In the genomic region with DNA sequence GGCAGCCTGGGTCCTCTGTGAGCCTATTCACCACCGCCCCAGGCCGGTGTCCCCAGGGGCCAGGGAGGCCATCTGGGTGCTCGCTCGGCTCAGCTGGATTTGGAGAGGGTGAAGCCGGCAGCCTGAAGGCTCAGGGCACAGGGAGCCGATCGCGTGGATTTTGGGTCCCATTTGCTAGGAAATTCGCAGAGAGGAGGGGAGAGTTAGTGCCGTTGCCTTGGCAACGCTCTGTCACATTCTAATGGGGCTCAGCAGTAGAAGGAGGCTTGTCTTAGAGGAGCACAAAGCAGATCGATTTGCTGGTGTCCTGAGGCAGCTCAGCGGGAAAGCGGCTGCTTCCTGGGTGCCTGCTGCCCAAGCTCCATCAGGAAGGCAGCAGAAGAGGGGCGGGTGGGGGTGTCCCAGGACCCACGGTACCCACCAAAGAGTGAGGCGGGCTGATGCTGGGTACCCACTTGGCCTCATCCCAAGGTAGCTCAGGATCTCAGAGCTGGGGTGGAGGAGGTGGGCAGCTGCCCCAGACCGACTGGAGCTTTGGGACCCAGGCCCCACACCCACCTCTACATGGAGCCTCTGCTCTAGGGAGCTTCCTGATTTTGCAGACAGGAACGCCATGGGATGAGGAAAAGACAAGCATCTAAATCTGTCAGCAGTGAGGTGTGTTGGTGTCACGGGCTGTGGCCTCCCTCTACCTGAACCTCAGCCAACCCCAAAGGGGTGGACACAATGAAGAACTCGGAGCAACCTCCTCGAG, we compare ENCODE assay signal across 19 cellular contexts. TPM values are rescaled to one million over a fixed set of nuclear protein-coding genes. Genes with fewer than 3 reads are reported as not detected.
A peak's percentile ranks its signal among the peaks of the same experiment; 100 is the strongest.
DNase-seq lines count a peak whose midpoint lies in the region; ATAC-seq and TF ChIP-seq lines count a peak whose summit lies in the region.
"Had no signal": no experiment of that assay in that cellular context is flagged by ENCODE, and none has a peak within 500 bp of the region (broad histone marks: within the 10 kb centered on the region; RNA-seq: fewer than 3 reads in every experiment).

No MANE protein-coding gene starts in this region.

- H3K27ac Mint-ChIP-seq in GM23338: no peak overlapping the region
- H3K27ac Mint-ChIP-seq in osteocyte (ENCODE audit: unreplicated experiment): no peak overlapping the region
- H3K27ac Mint-ChIP-seq: activated naive CD8-positive, alpha-beta T cell treated with anti-CD3 and anti-CD28 coated beads, Interleukin-2, amount 50 U/mL, for 24 hours; CD4-positive, alpha-beta memory T cell; naive B cell had no signal

- peaks cover 4% of the 10 kb centered on the region; the same call in 1 of the 2 replicates for H3K27me3 ChIP-seq in GM23338 (ENCODE audit: insufficient read depth)

- H4K20me1 ChIP-seq in GM23338 (replicated peaks; ENCODE audit: insufficient read depth): no peaks in the 10 kb centered on the region

- no peaks in the 10 kb centered on the region for H3K79me2 ChIP-seq in GM23338 (replicated peaks; ENCODE audit: insufficient read depth)

- H3K27me3 Mint-ChIP-seq in GM23338 (ENCODE audit: insufficient read depth, low read depth, poor library complexity) (peaks cover 21% of the 10 kb centered on the region), osteocyte (ENCODE audit: unreplicated experiment) (peaks cover 5% of the 10 kb centered on the region)

- peaks cover 12% of the 10 kb centered on the region for H3K9me3 Mint-ChIP-seq in GM23338
- H3K9me3 Mint-ChIP-seq in osteocyte (ENCODE audit: unreplicated experiment): no peaks in the 10 kb centered on the region

- H3K4me3 Mint-ChIP-seq in GM23338 (no peak overlapping the region), osteocyte (ENCODE audit: unreplicated experiment) (no peak overlapping the region)
- H3K4me3 Mint-ChIP-seq: activated naive CD8-positive, alpha-beta T cell treated with anti-CD3 and anti-CD28 coated beads, Interleukin-2, amount 50 U/mL, for 24 hours; CD4-positive, alpha-beta memory T cell had no signal

- H2AFZ ChIP-seq in GM23338: no peak overlapping the region

- H3K4me3 ChIP-seq in GM23338 (no peak overlapping the region), coronary artery (no peak overlapping the region)
- H3K4me3 ChIP-seq: cardiac muscle cell, thyroid gland had no signal

- H3K9me2 ChIP-seq in GM23338 (ENCODE audit: insufficient read depth): no peaks in the 10 kb centered on the region

- DNase-seq in NCI-H1092 treated with DMSO at 0.1 percent for 48 hours (lab: John Stamatoyannopoulos, UW) (peak; percentile 32), NCI-H1092 (lab: John Stamatoyannopoulos, UW) (no peak), GM23338 (ENCODE audit: low spot score) (peak; percentile 48), coronary artery (ENCODE audit: low spot score) (peak; percentile 62), osteocyte (ENCODE audit: extremely low spot score, unreplicated experiment) (peak; percentile 84)
- DNase-seq: activated CD4-positive, alpha-beta T cell treated with anti-CD3 and anti-CD28 coated beads for 4 hours; activated naive CD8-positive, alpha-beta T cell treated with anti-CD3 and anti-CD28 coated beads, Interleukin-2, amount 50 U/mL, for 24 hours; activated T-cell treated with anti-CD3 and anti-CD28 coated beads for 4 hours; CD4-positive, alpha-beta memory T cell; naive B cell; NCI-H2081; SHP77 treated with DMSO at 0.1 percent for 48 hours; stimulated activated CD4-positive, alpha-beta T cell treated with anti-CD3 and anti-CD28 coated beads, Interleukin-4, amount 100 ng/mL, for 24 hours; thyroid gland had no signal

- TF ChIP-seq CTCF in GM23338 (conservative IDR thresholded peaks at IDR 0.05; ENCODE audit: low read depth in 2 of 2) (no peak), coronary artery (IDR thresholded peaks at IDR 0.05) (no peak), osteocyte (IDR thresholded peaks at IDR 0.05) (no peak)

- H3K4me2 ChIP-seq in GM23338: no peak overlapping the region

- no peak overlapping the region for H3K27ac ChIP-seq in GM23338 (ENCODE audit: low read depth)
- H3K27ac ChIP-seq in coronary artery: no peak overlapping the region
- H3K27ac ChIP-seq: cardiac muscle cell, thyroid gland had no signal

- no peaks in the 10 kb centered on the region for H3F3A ChIP-seq in GM23338 (replicated peaks; ENCODE audit: low read depth)

- no peaks in the 10 kb centered on the region for H3K36me3 Mint-ChIP-seq in GM23338 (ENCODE audit: low read depth)
- H3K36me3 Mint-ChIP-seq in osteocyte (ENCODE audit: unreplicated experiment): no peaks in the 10 kb centered on the region
- H3K36me3 Mint-ChIP-seq: CD4-positive, alpha-beta memory T cell had no signal

- ATAC-seq in GM23338 (peak; percentile 64), HG03378 (IDR thresholded peaks at IDR 0.05; ENCODE audit: unreplicated experiment) (no peak), GM19455 (IDR thresholded peaks at IDR 0.05; ENCODE audit: unreplicated experiment) (no peak), HG03432 (IDR thresholded peaks at IDR 0.05; ENCODE audit: unreplicated experiment) (no peak)
- ATAC-seq: activated naive CD8-positive, alpha-beta T cell treated with anti-CD3 and anti-CD28 coated beads, Interleukin-2, amount 50 U/mL, for 24 hours had no signal

- peaks cover 2% of the 10 kb centered on the region; the same call in 1 of the 2 replicates for H3K4me1 ChIP-seq in GM23338 (ENCODE audit: insufficient read depth)

- H3K36me3 ChIP-seq in GM23338 (ENCODE audit: insufficient read depth): no peaks in the 10 kb centered on the region
- H3K36me3 ChIP-seq: cardiac muscle cell, thyroid gland had no signal

- H3K4me1 Mint-ChIP-seq in GM23338: peaks cover 10% of the 10 kb centered on the region
- peaks cover 4% of the 10 kb centered on the region for H3K4me1 Mint-ChIP-seq in osteocyte (ENCODE audit: unreplicated experiment)
- H3K4me1 Mint-ChIP-seq: activated naive CD8-positive, alpha-beta T cell treated with anti-CD3 and anti-CD28 coated beads, Interleukin-2, amount 50 U/mL, for 24 hours had no signal

TF ChIP-seq in GM23338, 12 proteins besides CTCF, POLR2A, EP300 and RAD21 (continues in another document):
- TF ChIP-seq, protein P1, sequence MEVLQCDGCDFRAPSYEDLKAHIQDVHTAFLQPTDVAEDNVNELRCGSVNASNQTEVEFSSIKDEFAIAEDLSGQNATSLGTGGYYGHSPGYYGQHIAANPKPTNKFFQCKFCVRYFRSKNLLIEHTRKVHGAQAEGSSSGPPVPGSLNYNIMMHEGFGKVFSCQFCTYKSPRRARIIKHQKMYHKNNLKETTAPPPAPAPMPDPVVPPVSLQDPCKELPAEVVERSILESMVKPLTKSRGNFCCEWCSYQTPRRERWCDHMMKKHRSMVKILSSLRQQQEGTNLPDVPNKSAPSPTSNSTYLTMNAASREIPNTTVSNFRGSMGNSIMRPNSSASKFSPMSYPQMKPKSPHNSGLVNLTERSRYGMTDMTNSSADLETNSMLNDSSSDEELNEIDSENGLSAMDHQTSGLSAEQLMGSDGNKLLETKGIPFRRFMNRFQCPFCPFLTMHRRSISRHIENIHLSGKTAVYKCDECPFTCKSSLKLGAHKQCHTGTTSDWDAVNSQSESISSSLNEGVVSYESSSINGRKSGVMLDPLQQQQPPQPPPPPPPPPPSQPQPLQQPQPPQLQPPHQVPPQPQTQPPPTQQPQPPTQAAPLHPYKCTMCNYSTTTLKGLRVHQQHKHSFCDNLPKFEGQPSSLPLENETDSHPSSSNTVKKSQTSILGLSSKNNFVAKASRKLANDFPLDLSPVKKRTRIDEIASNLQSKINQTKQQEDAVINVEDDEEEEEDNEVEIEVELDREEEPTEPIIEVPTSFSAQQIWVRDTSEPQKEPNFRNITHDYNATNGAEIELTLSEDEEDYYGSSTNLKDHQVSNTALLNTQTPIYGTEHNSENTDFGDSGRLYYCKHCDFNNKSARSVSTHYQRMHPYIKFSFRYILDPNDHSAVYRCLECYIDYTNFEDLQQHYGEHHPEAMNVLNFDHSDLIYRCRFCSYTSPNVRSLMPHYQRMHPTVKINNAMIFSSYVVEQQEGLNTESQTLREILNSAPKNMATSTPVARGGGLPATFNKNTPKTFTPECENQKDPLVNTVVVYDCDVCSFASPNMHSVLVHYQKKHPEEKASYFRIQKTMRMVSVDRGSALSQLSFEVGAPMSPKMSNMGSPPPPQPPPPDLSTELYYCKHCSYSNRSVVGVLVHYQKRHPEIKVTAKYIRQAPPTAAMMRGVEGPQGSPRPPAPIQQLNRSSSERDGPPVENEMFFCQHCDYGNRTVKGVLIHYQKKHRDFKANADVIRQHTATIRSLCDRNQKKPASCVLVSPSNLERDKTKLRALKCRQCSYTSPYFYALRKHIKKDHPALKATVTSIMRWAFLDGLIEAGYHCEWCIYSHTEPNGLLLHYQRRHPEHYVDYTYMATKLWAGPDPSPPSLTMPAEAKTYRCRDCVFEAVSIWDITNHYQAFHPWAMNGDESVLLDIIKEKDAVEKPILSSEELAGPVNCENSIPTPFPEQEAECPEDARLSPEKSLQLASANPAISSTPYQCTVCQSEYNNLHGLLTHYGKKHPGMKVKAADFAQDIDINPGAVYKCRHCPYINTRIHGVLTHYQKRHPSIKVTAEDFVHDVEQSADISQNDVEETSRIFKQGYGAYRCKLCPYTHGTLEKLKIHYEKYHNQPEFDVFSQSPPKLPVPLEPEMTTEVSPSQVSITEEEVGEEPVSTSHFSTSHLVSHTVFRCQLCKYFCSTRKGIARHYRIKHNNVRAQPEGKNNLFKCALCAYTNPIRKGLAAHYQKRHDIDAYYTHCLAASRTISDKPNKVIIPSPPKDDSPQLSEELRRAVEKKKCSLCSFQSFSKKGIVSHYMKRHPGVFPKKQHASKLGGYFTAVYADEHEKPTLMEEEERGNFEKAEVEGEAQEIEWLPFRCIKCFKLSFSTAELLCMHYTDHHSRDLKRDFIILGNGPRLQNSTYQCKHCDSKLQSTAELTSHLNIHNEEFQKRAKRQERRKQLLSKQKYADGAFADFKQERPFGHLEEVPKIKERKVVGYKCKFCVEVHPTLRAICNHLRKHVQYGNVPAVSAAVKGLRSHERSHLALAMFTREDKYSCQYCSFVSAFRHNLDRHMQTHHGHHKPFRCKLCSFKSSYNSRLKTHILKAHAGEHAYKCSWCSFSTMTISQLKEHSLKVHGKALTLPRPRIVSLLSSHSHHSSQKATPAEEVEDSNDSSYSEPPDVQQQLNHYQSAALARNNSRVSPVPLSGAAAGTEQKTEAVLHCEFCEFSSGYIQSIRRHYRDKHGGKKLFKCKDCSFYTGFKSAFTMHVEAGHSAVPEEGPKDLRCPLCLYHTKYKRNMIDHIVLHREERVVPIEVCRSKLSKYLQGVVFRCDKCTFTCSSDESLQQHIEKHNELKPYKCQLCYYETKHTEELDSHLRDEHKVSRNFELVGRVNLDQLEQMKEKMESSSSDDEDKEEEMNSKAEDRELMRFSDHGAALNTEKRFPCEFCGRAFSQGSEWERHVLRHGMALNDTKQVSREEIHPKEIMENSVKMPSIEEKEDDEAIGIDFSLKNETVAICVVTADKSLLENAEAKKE (CRISPR knock-in tag; IDR thresholded peaks at IDR 0.05): no peak
- TF ChIP-seq STAT1 (IDR thresholded peaks at IDR 0.05; ENCODE audit: unreplicated experiment) (no peak), NANOG (IDR thresholded peaks at IDR 0.05; ENCODE audit: borderline replicate concordance) (no peak)

RNA-seq across cellular contexts. Expression of a gene that starts 17.1 kb away (rescaled TPM):
- total RNA-seq in GM23338 (2014; rRNA removed; shearing (Covaris generic)): 30.4 and 40.1 TPM in 2 replicates
- 20.6 and 24.5 TPM in 2 replicates for polyA plus RNA-seq in GM23338 (2016; fragmentation: Nextera tagmentation; extraction: Ambion mirVana)
- 0.83 and 1.3 TPM in 2 replicates for total RNA-seq in osteocyte
- total RNA-seq: CD4-positive, alpha-beta memory T cell; T-helper 2 cell treated with Interferon-gamma antibody and Interleukin-4, amounts not matched to agents 100 ng/mL and 5 ng/mL, for 36 hours had no signal
- polyA plus RNA-seq: CD4-positive, alpha-beta memory T cell had no signal

Comparison
In these comparisons a context has a peak if more than half of its experiments do, and no peak if none do; other contexts are left out.
1. RNA of a gene that starts 17.1 kb away (total RNA-seq): 30.4 to 40.1 TPM in GM23338; 0.83 to 1.3 TPM in osteocyte; every median in the first group is over 10 times any median in the second.